In genomic region chr3:12787967-12788690, GRCh38 we compare ENCODE assay signal across 16 cellular contexts. TPM values are rescaled to one million over a fixed set of nuclear protein-coding genes. Genes with fewer than 3 reads are reported as not detected.
"Had no signal": no experiment of that assay in that cellular context is flagged by ENCODE, and none has a peak within 500 bp of the region (broad histone marks: within the 10 kb centered on the region; RNA-seq: fewer than 3 reads in every experiment).

No MANE protein-coding gene starts in this region.

RNA-seq across cellular contexts. Expression of gene TMEM40, which starts 29.1 kb away (rescaled TPM):
- total RNA-seq: myocyte; naive thymus-derived CD8-positive, alpha-beta T cell; natural killer cell treated with Interleukin-12 subunit alpha and Interleukin-12 subunit beta and Interleukin-15 and Interleukin-18, amount 100 ng/mL, for 72 hours; neural crest cell; occipital lobe; osteoblast; posterior vena cava; pulmonary artery endothelial cell; sciatic nerve; stomach; subcutaneous adipose tissue; temporal lobe; thoracic aorta; thyroid gland; tibial nerve; uterus had no signal
